In the genomic region with DNA sequence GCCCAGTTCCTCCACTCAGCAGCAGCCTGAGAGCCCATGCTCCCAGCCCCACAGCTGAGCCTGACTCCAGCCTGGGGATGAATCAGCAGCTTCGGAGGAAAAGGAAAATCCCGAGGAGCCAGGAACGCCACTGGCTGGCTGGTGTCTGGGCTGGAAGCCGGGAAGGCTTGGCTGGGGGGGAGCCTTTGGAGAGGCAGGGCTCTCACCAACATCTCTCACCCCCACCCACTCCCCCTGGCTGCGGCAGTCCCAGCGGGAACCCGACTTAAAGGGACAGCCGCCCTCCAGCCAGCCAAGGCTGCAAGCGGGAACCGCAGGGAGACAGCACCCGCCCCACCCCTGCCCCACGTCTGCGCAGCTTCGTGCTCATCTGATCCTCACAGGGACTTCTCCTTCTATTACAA, we compare ENCODE assay signal across 8 cellular contexts. TPM values are rescaled to one million over a fixed set of nuclear protein-coding genes. Genes with fewer than 3 reads are reported as not detected.
DNase-seq lines count a peak whose midpoint lies in the region; ATAC-seq and TF ChIP-seq lines count a peak whose summit lies in the region.

No MANE protein-coding gene starts in this region.

- DNase-seq in ACHN (peak; percentile 79), NCI-H69 (lab: John Stamatoyannopoulos, UW) (peak; percentile 40), mucosa of descending colon (peak; percentile 50 to 78 (median 62)), NCI-H526 treated with DMSO at 0.1 percent for 48 hours (lab: John Stamatoyannopoulos, UW) (no peak)

- H3K36me3 ChIP-seq in mucosa of descending colon (ENCODE audit: low read depth), result no peaks in the 10 kb centered on the region

- no peak overlapping the region for H3K4me3 ChIP-seq in mucosa of descending colon

- peak; percentile 6 for ATAC-seq in esophagus mucosa
- ATAC-seq in mucosa of descending colon, result peak; percentile 56
- no peak for ATAC-seq in GM19395 (IDR thresholded peaks at IDR 0.05; ENCODE audit: unreplicated experiment)
- ATAC-seq in HG03354 (IDR thresholded peaks at IDR 0.05; ENCODE audit: poor library complexity, severe bottlenecking, unreplicated experiment), result no peak
- no peak for ATAC-seq in HG03196 (IDR thresholded peaks at IDR 0.05; ENCODE audit: unreplicated experiment)

- TF ChIP-seq CTCF in mucosa of descending colon (IDR thresholded peaks at IDR 0.05), result no peak

- in situ Hi-C loops in ACHN (cut with HindIII; ENCODE audit: low pct_ligation_motif_present, low pct_unique_long_range_greater_than_20kb, low sequenced_read_pairs), result no loop called here

- intact Hi-C loops in mucosa of descending colon (cut with DNase I, micrococcal nuclease), result no loop called here

- no peaks in the 10 kb centered on the region for H3K9me3 ChIP-seq in mucosa of descending colon

- peaks cover 3% of the 10 kb centered on the region for H3K4me1 ChIP-seq in mucosa of descending colon (ENCODE audit: low read depth)

RNA-seq across cellular contexts. Expression of gene KIAA0930, which starts 28.4 kb away (rescaled TPM):
- total RNA-seq in esophagus mucosa (45.4 TPM), mucosa of descending colon (10 to 100 TPM; 32.7 to 62.4 (median 37.7) TPM)

RNA-seq across cellular contexts. Expression of gene NUP50, which starts 48.6 kb away (rescaled TPM):
- total RNA-seq in esophagus mucosa (67.8 TPM), mucosa of descending colon (10 to 100 TPM; 42.5 to 80.7 (median 65.7) TPM)

Comparison
In these comparisons a context has a peak if more than half of its experiments do, and no peak if none do; other contexts are left out.
1. ATAC-seq: peak in esophagus mucosa (single experiment) and mucosa of descending colon (single experiment); none in GM19395 (single experiment), HG03354 (single experiment) and HG03196 (single experiment).